Comparison of ENCODE assay signal across 8 cellular contexts in the genomic region with DNA sequence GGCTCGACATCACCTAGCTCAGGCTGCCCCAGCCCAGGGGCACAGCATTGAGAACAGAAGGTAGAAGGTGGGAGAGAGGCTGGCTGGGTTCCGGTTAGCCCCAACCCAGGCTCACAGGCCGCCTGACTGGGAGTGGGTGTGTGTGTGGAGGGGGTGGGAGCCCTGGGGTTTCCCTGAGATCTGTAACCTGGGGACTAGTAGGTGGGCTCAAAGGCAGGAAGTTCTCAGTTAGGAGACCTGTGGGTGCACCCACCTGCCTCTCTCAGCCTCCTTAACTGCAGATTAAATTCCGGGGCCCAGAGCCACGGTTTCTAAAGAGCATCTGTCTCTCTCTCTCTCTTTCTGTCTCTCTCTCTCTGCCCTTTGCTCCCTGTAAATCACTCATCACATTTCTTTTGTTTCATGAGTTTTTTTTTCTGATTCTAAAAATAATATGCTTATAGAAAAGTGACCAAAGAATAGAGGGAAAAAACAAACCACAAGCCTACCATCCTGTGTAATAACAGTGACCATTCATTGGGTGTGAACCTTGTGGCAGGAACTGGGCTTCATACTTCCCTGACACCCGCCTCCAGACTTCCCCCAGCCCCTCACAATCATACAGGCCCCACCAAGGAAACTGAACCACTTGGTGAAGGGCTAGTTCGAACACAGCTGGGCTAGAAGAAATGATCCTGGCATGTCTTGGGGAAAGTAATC.
DNase-seq lines count a peak whose midpoint lies in the region; ATAC-seq and TF ChIP-seq lines count a peak whose summit lies in the region.

No MANE protein-coding gene starts in this region.

- no peaks in the 10 kb centered on the region for H3K36me3 ChIP-seq in neural progenitor cell

- no peaks in the 10 kb centered on the region for H3K9me3 ChIP-seq in neural progenitor cell (ENCODE audit: low read depth)

- H3K27me3 ChIP-seq in neural progenitor cell = no peaks in the 10 kb centered on the region

- peaks cover 2% of the 10 kb centered on the region for H3K27me3 Mint-ChIP-seq in neural progenitor cell (ENCODE audit: insufficient read depth, low read depth)

- no peak overlapping the region for H3K4me2 ChIP-seq in neural progenitor cell

- no peak overlapping the region for H2AFZ ChIP-seq in neural progenitor cell (replicated peaks)

- no peak overlapping the region for H3K27ac Mint-ChIP-seq in neural progenitor cell

- H4K20me1 ChIP-seq in neural progenitor cell (ENCODE audit: low read depth) = no peaks in the 10 kb centered on the region

- H3K4me1 ChIP-seq in neural progenitor cell = peaks cover 12% of the 10 kb centered on the region

- peaks cover 12% of the 10 kb centered on the region for H3K4me1 Mint-ChIP-seq in neural progenitor cell

- no peak overlapping the region for H3K4me3 ChIP-seq in neural progenitor cell

- no peak overlapping the region for H3K9ac ChIP-seq in neural progenitor cell

- peaks cover 2% of the 10 kb centered on the region for H3K9me3 Mint-ChIP-seq in neural progenitor cell

- no peak overlapping the region for H3K4me3 Mint-ChIP-seq in neural progenitor cell

- no peaks in the 10 kb centered on the region for H3K36me3 Mint-ChIP-seq in neural progenitor cell

- ATAC-seq in GM19043 (IDR thresholded peaks at IDR 0.05; ENCODE audit: low read depth, unreplicated experiment) = peak; percentile 82
- peak; percentile 82 for ATAC-seq in HG02885 (IDR thresholded peaks at IDR 0.05; ENCODE audit: poor library complexity, unreplicated experiment)
- no peak for ATAC-seq in esophagus mucosa

- no peaks in the 10 kb centered on the region for H3K79me2 ChIP-seq in neural progenitor cell (ENCODE audit: low read depth)

- no peaks in the 10 kb centered on the region for H3F3A ChIP-seq in neural progenitor cell (ENCODE audit: low read depth)

- H3K27ac ChIP-seq in neural progenitor cell = no peak overlapping the region

- TF ChIP-seq CTCF in neural progenitor cell (IDR thresholded peaks at IDR 0.05) = no peak

- peak; percentile 62 to 71 for DNase-seq in activated CD4-positive, alpha-beta T cell treated with anti-CD3 and anti-CD28 coated beads, Interleukin-2, amount 50 U/mL, for 4 hours
- peak; percentile 41 for DNase-seq in stimulated activated CD4-positive, alpha-beta T cell treated with anti-CD3 and anti-CD28 coated beads, Interleukin-15, amount 100 ng/mL, for 24 hours
- DNase-seq in hypothalamus (lab: John Stamatoyannopoulos, UW) = no peak
- no peak for DNase-seq in NCI-H1417 (lab: John Stamatoyannopoulos, UW)
- DNase-seq in neural progenitor cell (ENCODE audit: low spot score) = no peak

Comparison
In these comparisons a context has a peak if more than half of its experiments do, and no peak if none do; other contexts are left out.
1. DNase-seq: peak in activated CD4-positive, alpha-beta T cell treated with anti-CD3 and anti-CD28 coated beads, Interleukin-2, amount 50 U/mL, for 4 hours (2 of 2) and stimulated activated CD4-positive, alpha-beta T cell treated with anti-CD3 and anti-CD28 coated beads, Interleukin-15, amount 100 ng/mL, for 24 hours (single experiment); none in hypothalamus (0 of 51), NCI-H1417 (0 of 3) and neural progenitor cell (single experiment).